In the genomic region with DNA sequence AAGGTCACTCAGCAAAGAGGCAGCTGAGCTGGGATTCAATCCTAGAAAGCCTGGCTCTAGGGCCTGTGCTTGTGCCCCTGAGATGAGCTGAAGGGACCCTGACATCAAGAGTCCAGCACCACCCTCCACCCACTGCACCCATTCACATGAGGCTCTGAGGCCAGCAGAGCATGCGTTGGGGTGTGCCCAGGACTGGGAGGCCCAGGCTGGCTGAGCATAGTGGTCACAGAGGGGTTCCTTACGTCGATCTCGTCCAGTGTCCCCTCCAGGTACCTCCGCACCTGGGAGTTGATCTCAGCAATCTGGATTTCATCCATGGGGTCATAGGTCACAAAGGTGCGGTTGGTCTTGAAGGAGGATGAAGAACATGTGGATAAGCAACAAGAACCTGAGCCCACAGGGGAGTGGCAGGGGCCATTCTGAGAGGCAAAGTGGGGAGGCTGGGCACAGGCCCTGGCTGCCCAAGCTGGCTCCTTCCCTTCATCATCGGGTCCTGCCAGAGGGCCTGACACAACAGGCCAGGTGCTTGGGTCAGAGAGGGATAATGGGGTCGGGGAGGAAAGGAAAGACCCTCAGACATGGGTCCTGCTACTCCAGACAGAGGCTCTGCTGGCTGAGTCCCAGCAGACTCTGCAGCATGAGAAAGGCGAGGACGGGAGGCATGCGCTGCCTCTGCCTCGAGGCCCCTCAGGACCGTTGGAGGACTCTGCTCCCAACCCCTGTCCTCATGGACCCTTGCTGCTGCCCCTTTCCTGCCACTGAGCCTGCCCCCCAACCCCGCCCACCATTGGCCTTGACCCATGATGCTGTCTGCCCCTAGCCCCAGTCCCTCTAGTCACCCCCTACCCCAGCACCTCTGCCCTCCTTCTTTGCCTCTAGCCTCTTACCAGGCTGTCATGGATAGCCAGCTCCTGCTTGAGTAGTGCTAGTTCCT, we compare ENCODE assay signal across 18 cellular contexts.
"Had no signal": no experiment of that assay in that cellular context is flagged by ENCODE, and none has a peak within 500 bp of the region (broad histone marks: within the 10 kb centered on the region; RNA-seq: fewer than 3 reads in every experiment).

No MANE protein-coding gene starts in this region.

- FAIRE-seq: colon, keratinocyte had no signal

- H3K36me3 ChIP-seq: esophagus squamous epithelium, left ventricle myocardium inferior, neutrophil, tibial artery, upper lobe of left lung, vagina had no signal

- DNase-seq: effector memory CD8-positive, alpha-beta T cell; esophagus squamous epithelium; foreskin keratinocyte; immature natural killer cell; left cardiac atrium; left ventricle myocardium inferior; naive thymus-derived CD4-positive, alpha-beta T cell; nephron progenitor cell; right cardiac atrium; stimulated activated CD4-positive, alpha-beta T cell treated with anti-CD3 and anti-CD28 coated beads, Interleukin-4, amount 100 ng/mL, for 1 hour; stimulated activated CD8-positive, alpha-beta memory T cell treated with anti-CD3 and anti-CD28 coated beads, Interleukin-4, amount 100 ng/mL, for 48 hours; tibial artery had no signal

- H3K9me3 ChIP-seq: esophagus squamous epithelium, left ventricle myocardium inferior, neutrophil, tibial artery, upper lobe of left lung, vagina had no signal

- H3K4me3 ChIP-seq: esophagus squamous epithelium, left ventricle myocardium inferior, tibial artery, upper lobe of left lung, vagina had no signal

- ATAC-seq: effector memory CD8-positive, alpha-beta T cell; foreskin keratinocyte; left cardiac atrium; naive thymus-derived CD4-positive, alpha-beta T cell; right cardiac atrium; stimulated activated effector memory CD8-positive, alpha-beta T cell treated with anti-CD3 and anti-CD28 coated beads, Interleukin-12 subunit alpha, Interleukin-12 subunit beta, amount 100 ng/mL, for 72 hours had no signal

- H3K27ac ChIP-seq: esophagus squamous epithelium, foreskin keratinocyte, left ventricle myocardium inferior, neutrophil, tibial artery, upper lobe of left lung, vagina had no signal

- H3K4me1 ChIP-seq: esophagus squamous epithelium, foreskin keratinocyte, left ventricle myocardium inferior, tibial artery, vagina had no signal

- H3K27me3 ChIP-seq: esophagus squamous epithelium, foreskin keratinocyte, neutrophil, upper lobe of left lung, vagina had no signal
